19 cellular contexts compared by ENCODE assay signal in genomic region chr2:214674278-214674677, GRCh38.
DNase-seq lines count a peak whose midpoint lies in the region; ATAC-seq and TF ChIP-seq lines count a peak whose summit lies in the region.
"Had no signal": no experiment of that assay in that cellular context is flagged by ENCODE, and none has a peak within 500 bp of the region (broad histone marks: within the 10 kb centered on the region; RNA-seq: fewer than 3 reads in every experiment).

No MANE protein-coding gene starts in this region.

- in situ Hi-C loops in GM13976 (cut with MboI; ENCODE audit: low sequenced_read_pairs, unreplicated experiment) = no loop called here
- in situ Hi-C loops in KBM-7 (cut with MboI; ENCODE audit: low pct_unique_long_range_greater_than_20kb, low sequenced_read_pairs) = no loop called here

- H3K4me3 Mint-ChIP-seq in nephron progenitor cell = no peak overlapping the region
- H3K4me3 Mint-ChIP-seq: activated B cell treated with CpG ODN at 0.5 μM for 24 hours; CD4-positive, CD25-positive, alpha-beta regulatory T cell had no signal

- peaks cover 3% of the 10 kb centered on the region for H3K27me3 Mint-ChIP-seq in nephron progenitor cell (ENCODE audit: low read depth, poor library complexity)
- H3K27me3 Mint-ChIP-seq: activated B cell treated with CpG ODN at 0.5 μM for 24 hours; CD4-positive, CD25-positive, alpha-beta regulatory T cell had no signal

- TF ChIP-seq CTCF in GM13976 (IDR thresholded peaks at IDR 0.05; ENCODE audit: borderline replicate concordance, control extremely low read depth, extremely low read depth, insufficient read depth, missing control alignments) (no peak), GM20000 (IDR thresholded peaks at IDR 0.05; ENCODE audit: extremely low read depth, missing control alignments) (no peak), nephron progenitor cell (IDR thresholded peaks at IDR 0.05) (no peak)

- H3K4me1 Mint-ChIP-seq in nephron progenitor cell = peaks cover 18% of the 10 kb centered on the region

- no peak overlapping the region for H3K27ac Mint-ChIP-seq in nephron progenitor cell
- H3K27ac Mint-ChIP-seq: activated B cell treated with CpG ODN at 0.5 μM for 24 hours; activated T-helper 2 cell treated with anti-CD3 and anti-CD28 coated beads, Interferon-gamma antibody, Interleukin-2, Interleukin-4, amounts not matched to agents 10 μg/mL and 5 μg/mL and 100 μg/mL, durations not matched to agents 14 hours and 24 hours and 36 hours; CD4-positive, CD25-positive, alpha-beta regulatory T cell had no signal

- no peaks in the 10 kb centered on the region for H3K36me3 Mint-ChIP-seq in nephron progenitor cell (ENCODE audit: low read depth)

- DNase-seq in GM13976 (ENCODE audit: low spot score) (peak; percentile 27), GM20000 (ENCODE audit: low spot score) (peak; percentile 11), sciatic nerve (ENCODE audit: low spot score) (no peak), nephron progenitor cell (no peak), KBM-7 (no peak)
- DNase-seq in stimulated activated CD4-positive, alpha-beta T cell treated with anti-CD3 and anti-CD28 coated beads, Interleukin-4, amount 100 ng/mL, for 24 hours = no peak
- DNase-seq: activated B cell treated with CpG ODN at 0.5 μM for 24 hours; activated CD8-positive, alpha-beta memory T cell treated with anti-CD3 and anti-CD28 coated beads for 24 hours; CD4-positive, CD25-positive, alpha-beta regulatory T cell; DND-41; NCI-H1092 treated with DMSO at 0.1 percent for 48 hours; NCI-H2171 treated with DMSO at 0.1 percent for 48 hours; NK-92 treated with Interleukin-12 subunit alpha and Interleukin-12 subunit beta, amount 100 ng/mL, for 24 hours; nucleus accumbens had no signal

- H3K9me3 Mint-ChIP-seq in nephron progenitor cell = peaks cover 9% of the 10 kb centered on the region
- H3K9me3 Mint-ChIP-seq: activated T-helper 2 cell treated with anti-CD3 and anti-CD28 coated beads, Interferon-gamma antibody, Interleukin-2, Interleukin-4, amounts not matched to agents 10 μg/mL and 5 μg/mL and 100 μg/mL, durations not matched to agents 14 hours and 24 hours and 36 hours had no signal

- intact Hi-C loops in sciatic nerve (cut with DNase I) = no loop called here

- ATAC-seq in HG02798 (IDR thresholded peaks at IDR 0.05; ENCODE audit: poor library complexity, unreplicated experiment) (peak; percentile 84), HG03439 (IDR thresholded peaks at IDR 0.05; ENCODE audit: unreplicated experiment) (peak; percentile 58), sciatic nerve (no peak)
- ATAC-seq: A549, K562 had no signal

Comparison
In these comparisons a context has a peak if more than half of its experiments do, and no peak if none do; other contexts are left out.
1. DNase-seq: peak in GM13976 (single experiment) and GM20000 (single experiment); none in sciatic nerve (single experiment), nephron progenitor cell (single experiment), KBM-7 (single experiment) and stimulated activated CD4-positive, alpha-beta T cell treated with anti-CD3 and anti-CD28 coated beads, Interleukin-4, amount 100 ng/mL, for 24 hours (single experiment).